8 cellular contexts compared by ENCODE assay signal in the genomic region with DNA sequence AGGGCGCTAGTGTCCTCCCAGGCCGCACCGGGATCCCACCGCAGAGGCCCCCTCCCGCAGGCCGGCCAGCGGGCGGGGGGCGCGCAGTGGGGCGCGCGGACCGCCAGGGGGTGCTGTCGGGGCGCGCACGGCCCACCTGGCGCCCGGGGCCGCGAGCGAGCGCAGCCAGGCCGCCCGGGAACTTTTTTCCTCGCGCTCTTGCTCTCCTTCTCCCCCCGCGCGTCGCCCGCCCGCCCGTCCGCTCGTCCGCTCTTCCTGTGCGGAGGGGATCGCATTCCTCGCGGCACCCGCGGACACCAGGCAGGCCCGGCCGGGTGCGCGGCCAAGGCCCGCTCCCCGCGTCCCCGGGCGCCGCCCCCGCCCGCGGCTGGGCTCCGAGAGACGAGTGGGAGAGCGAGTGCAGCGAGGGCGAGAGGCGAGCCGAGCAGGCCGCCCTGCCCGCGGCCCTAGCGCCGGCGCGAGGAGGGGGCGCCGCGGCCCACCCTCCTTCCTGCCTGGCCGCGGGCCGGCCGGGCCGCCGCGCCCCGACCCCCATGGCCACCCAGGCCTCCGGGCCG. TPM values are rescaled to one million over a fixed set of nuclear protein-coding genes. Genes with fewer than 3 reads are reported as not detected.
DNase-seq lines count a peak whose midpoint lies in the region; ATAC-seq and TF ChIP-seq lines count a peak whose summit lies in the region.

A gene with protein sequence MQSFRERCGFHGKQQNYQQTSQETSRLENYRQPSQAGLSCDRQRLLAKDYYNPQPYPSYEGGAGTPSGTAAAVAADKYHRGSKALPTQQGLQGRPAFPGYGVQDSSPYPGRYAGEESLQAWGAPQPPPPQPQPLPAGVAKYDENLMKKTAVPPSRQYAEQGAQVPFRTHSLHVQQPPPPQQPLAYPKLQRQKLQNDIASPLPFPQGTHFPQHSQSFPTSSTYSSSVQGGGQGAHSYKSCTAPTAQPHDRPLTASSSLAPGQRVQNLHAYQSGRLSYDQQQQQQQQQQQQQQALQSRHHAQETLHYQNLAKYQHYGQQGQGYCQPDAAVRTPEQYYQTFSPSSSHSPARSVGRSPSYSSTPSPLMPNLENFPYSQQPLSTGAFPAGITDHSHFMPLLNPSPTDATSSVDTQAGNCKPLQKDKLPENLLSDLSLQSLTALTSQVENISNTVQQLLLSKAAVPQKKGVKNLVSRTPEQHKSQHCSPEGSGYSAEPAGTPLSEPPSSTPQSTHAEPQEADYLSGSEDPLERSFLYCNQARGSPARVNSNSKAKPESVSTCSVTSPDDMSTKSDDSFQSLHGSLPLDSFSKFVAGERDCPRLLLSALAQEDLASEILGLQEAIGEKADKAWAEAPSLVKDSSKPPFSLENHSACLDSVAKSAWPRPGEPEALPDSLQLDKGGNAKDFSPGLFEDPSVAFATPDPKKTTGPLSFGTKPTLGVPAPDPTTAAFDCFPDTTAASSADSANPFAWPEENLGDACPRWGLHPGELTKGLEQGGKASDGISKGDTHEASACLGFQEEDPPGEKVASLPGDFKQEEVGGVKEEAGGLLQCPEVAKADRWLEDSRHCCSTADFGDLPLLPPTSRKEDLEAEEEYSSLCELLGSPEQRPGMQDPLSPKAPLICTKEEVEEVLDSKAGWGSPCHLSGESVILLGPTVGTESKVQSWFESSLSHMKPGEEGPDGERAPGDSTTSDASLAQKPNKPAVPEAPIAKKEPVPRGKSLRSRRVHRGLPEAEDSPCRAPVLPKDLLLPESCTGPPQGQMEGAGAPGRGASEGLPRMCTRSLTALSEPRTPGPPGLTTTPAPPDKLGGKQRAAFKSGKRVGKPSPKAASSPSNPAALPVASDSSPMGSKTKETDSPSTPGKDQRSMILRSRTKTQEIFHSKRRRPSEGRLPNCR (N-terminal part only) (plus strand): TSS at position 272 of the 557 bp plus-strand sequence. CDS start 111,491 bp downstream, outside the sequence.

- peak within 1 kb of the TSS; percentile 64 to 81 for H3K9ac ChIP-seq in duodenal mucosa (ENCODE audit: low read depth in 1 of 2, low read length in 2 of 2)

- H3K27me3 ChIP-seq in duodenal mucosa (ENCODE audit: control insufficient read depth in 1 of 2, insufficient read depth in 2 of 2, low read length in 2 of 2) (no peaks in the 10 kb centered on the region), right lobe of liver (no peaks in the 10 kb centered on the region)

- TF ChIP-seq POLR2A in right lobe of liver (IDR thresholded peaks at IDR 0.05) = peak; percentile 59

- intact Hi-C loops in right lobe of liver (cut with DNase I) = loop anchor here in 1 of 2 donors (10.0 kb wide), 1 partner anchor 184 kb away; no protein-coding TSS in a partner anchor

- 0% methylated on average over 2 of the region's 84 CpGs for WGBS in right lobe of liver (ENCODE audit: insufficient coverage, low coverage, low lambda C conversion rate, missing lambda C conversion rate)

- peak; percentile 53 to 97 (median 76) for TF ChIP-seq CTCF in right lobe of liver (IDR thresholded peaks at IDR 0.05)

- H3K27ac ChIP-seq in duodenal mucosa (ENCODE audit: low read depth, low read length) = peak within 1 kb of the TSS; percentile 87
- peak within 1 kb of the TSS; percentile 77 to 82 (median 82) for H3K27ac ChIP-seq in right lobe of liver

- no peaks in the 10 kb centered on the region for H3K36me3 ChIP-seq in duodenal mucosa (ENCODE audit: control insufficient read depth in 1 of 2, insufficient read depth in 2 of 2, low read length in 2 of 2)
- no peaks in the 10 kb centered on the region for H3K36me3 ChIP-seq in right lobe of liver

- in situ Hi-C loops in ACHN (cut with HindIII; ENCODE audit: low pct_ligation_motif_present, low pct_unique_long_range_greater_than_20kb, low sequenced_read_pairs) = no loop called here

- H3K4me3 ChIP-seq in duodenal mucosa (ENCODE audit: low read depth in 1 of 2, low read length in 2 of 2) (peak within 1 kb of the TSS; percentile 77 to 78), right lobe of liver (peak within 1 kb of the TSS; percentile 62 to 71 (median 64))

- peaks cover 22 to 23% of the 10 kb centered on the region in 2 donors for H3K4me1 ChIP-seq in duodenal mucosa (ENCODE audit: control insufficient read depth in 1 of 2, insufficient read depth in 2 of 2, low read length in 2 of 2)
- peaks cover 0 to 8% (median 3%) of the 10 kb centered on the region in 4 donors for H3K4me1 ChIP-seq in right lobe of liver

- H3K9me3 ChIP-seq in duodenal mucosa (ENCODE audit: control insufficient read depth in 1 of 2, low read length in 2 of 2) (no peaks in the 10 kb centered on the region), right lobe of liver (no peaks in the 10 kb centered on the region)

- ATAC-seq in GM18861 (IDR thresholded peaks at IDR 0.05; ENCODE audit: unreplicated experiment) = peak; percentile 29
- ATAC-seq in HG03280 (IDR thresholded peaks at IDR 0.05; ENCODE audit: unreplicated experiment) = peak; percentile 58
- ATAC-seq in right lobe of liver = peak; percentile 71 to 89 (median 80)

- peak; percentile 85 for DNase-seq in ACHN
- peak; percentile 88 for DNase-seq in NCI-H69 (lab: John Stamatoyannopoulos, UW)
- DNase-seq in activated CD4-positive, alpha-beta T cell treated with anti-CD3 and anti-CD28 coated beads, Interleukin-2, amount 50 U/mL, for 4 hours = peak; percentile 55 to 61
- DNase-seq in right lobe of liver = peak; percentile 81 to 84 (median 82)
- DNase-seq in stimulated activated CD4-positive, alpha-beta T cell treated with anti-CD3 and anti-CD28 coated beads, Interleukin-4, amount 100 ng/mL, for 24 hours = peak; percentile 69

RNA-seq across cellular contexts. Expression of the gene that starts here (rescaled TPM):
- total RNA-seq in right lobe of liver = 10 to 100 TPM in 2 of 6 experiments, 1 to 10 TPM in 4; 6.1 to 14.5 (median 8.4) TPM

Comparison
In these comparisons a context has a peak if more than half of its experiments do, and no peak if none do; other contexts are left out.
1. Peak in every context shown above with its lines: DNase-seq, ATAC-seq, H3K4me3 ChIP-seq and H3K27ac ChIP-seq.
2. ATAC-seq: peak in every context shown above with its lines; median percentile 80 in right lobe of liver; 58 in HG03280; 29 in GM18861.